In genomic region chr6:157022022-157022740, GRCh38 we compare ENCODE assay signal across 8 cellular contexts.
DNase-seq lines count a peak whose midpoint lies in the region; TF ChIP-seq lines count a peak whose summit lies in the region.

No MANE protein-coding gene starts in this region.

- H3K9me2 ChIP-seq in SK-N-SH: no peaks in the 10 kb centered on the region

- H3K27me3 ChIP-seq in SK-N-SH (ENCODE audit: insufficient read depth) (no peaks in the 10 kb centered on the region), suprapubic skin (no peaks in the 10 kb centered on the region)

- H4K20me1 ChIP-seq in SK-N-SH (ENCODE audit: insufficient read depth): peaks cover 8% of the 10 kb centered on the region; the same call in 1 of the 2 replicates

- no peak for TF ChIP-seq RAD21 in SK-N-SH (IDR thresholded peaks at IDR 0.05; ENCODE audit: low read length)

- WGBS in SK-N-SH (ENCODE audit: low lambda C conversion rate): 14% methylated on average over 14 of the region's 33 CpGs
- 3% methylated on average over 18 of the region's 33 CpGs for WGBS in suprapubic skin

- H3K36me3 ChIP-seq in SK-N-SH (replicated peaks in 1 of 2; ENCODE audit: control insufficient read depth in 1 of 2, insufficient read depth in 2 of 2, low read length in 1 of 2): peaks cover 0 to 16% of the 10 kb centered on the region in 2 experiments
- H3K36me3 ChIP-seq in suprapubic skin: no peaks in the 10 kb centered on the region

- H3K36me3 Mint-ChIP-seq in activated naive CD4-positive, alpha-beta T cell treated with anti-CD3 and anti-CD28 coated beads, Interleukin-2, amount 50 U/mL, for 24 hours: no peaks in the 10 kb centered on the region

- no peaks in the 10 kb centered on the region; the same call in 1 of the 2 replicates for H3K9me3 ChIP-seq in SK-N-SH
- H3K9me3 ChIP-seq in suprapubic skin: peaks cover 9% of the 10 kb centered on the region

- H3K27ac Mint-ChIP-seq in activated naive CD4-positive, alpha-beta T cell treated with anti-CD3 and anti-CD28 coated beads, Interleukin-2, amount 50 U/mL, for 24 hours: peak overlapping the region; percentile 99

- peak overlapping the region; percentile 74 for H2AFZ ChIP-seq in SK-N-SH (ENCODE audit: low read depth)

- H3K27me3 Mint-ChIP-seq in activated naive CD4-positive, alpha-beta T cell treated with anti-CD3 and anti-CD28 coated beads, Interleukin-2, amount 50 U/mL, for 24 hours: no peaks in the 10 kb centered on the region

- peak overlapping the region; percentile 99 for H3K9ac ChIP-seq in SK-N-SH

- H3K4me2 ChIP-seq in SK-N-SH: peak overlapping the region; percentile 98

- TF ChIP-seq EP300 in SK-N-SH (IDR thresholded peaks at IDR 0.05; ENCODE audit: borderline replicate concordance in 1 of 2, low read depth in 1 of 2, low read length in 1 of 2): no peak
- TF ChIP-seq EP300 in suprapubic skin (IDR thresholded peaks at IDR 0.05): no peak

- H3F3A ChIP-seq in SK-N-SH (replicated peaks; ENCODE audit: insufficient read depth): peaks cover 27% of the 10 kb centered on the region

- H3K4me1 ChIP-seq in SK-N-SH (ENCODE audit: control insufficient read depth in 1 of 2, insufficient read depth in 2 of 2, low read depth in 1 of 2, low read length in 1 of 2): peaks cover 5 to 16% of the 10 kb centered on the region in 2 experiments
- peaks cover 42% of the 10 kb centered on the region for H3K4me1 ChIP-seq in suprapubic skin

- TF ChIP-seq POLR2A in suprapubic skin (IDR thresholded peaks at IDR 0.05): no peak

- CTCF ChIA-PET in SK-N-SH (lab: Yijun Ruan, JAX): interaction anchor here (0.7 to 1.8 kb wide), 6 partner anchors 12 to 163 kb away, joined by 3 to 7 read pairs (median 3); no protein-coding TSS in a partner anchor

- peaks cover 82% of the 10 kb centered on the region for H3K79me2 ChIP-seq in SK-N-SH (ENCODE audit: insufficient read depth)

- peak; percentile 55 for DNase-seq in GF-D8 (lab: John Stamatoyannopoulos, UW)
- DNase-seq in HFF-Myc (ENCODE audit: extremely low read depth, low read depth): peak; percentile 65
- DNase-seq in NAMALWA (ENCODE audit: low spot score): peak; percentile 86
- peak; percentile 97 for DNase-seq in SK-N-SH
- DNase-seq in germinal center (ENCODE audit: low spot score): peak; percentile 96
- DNase-seq in nucleus accumbens (lab: John Stamatoyannopoulos, UW): peak in 55 of 56 donors; percentile 58 to 94 (median 88)
- DNase-seq in suprapubic skin (ENCODE audit: low spot score in 2 of 2): peak; percentile 91 to 95

- no peaks in the 10 kb centered on the region for H3K9me3 Mint-ChIP-seq in activated naive CD4-positive, alpha-beta T cell treated with anti-CD3 and anti-CD28 coated beads, Interleukin-2, amount 50 U/mL, for 24 hours

- TF ChIP-seq CTCF in HFF-Myc (IDR thresholded peaks at IDR 0.05; ENCODE audit: low read depth, low read length, missing control alignments) (no peak), SK-N-SH (IDR thresholded peaks at IDR 0.05) (no peak), suprapubic skin (IDR thresholded peaks at IDR 0.05) (no peak)

- H3K4me3 Mint-ChIP-seq in activated naive CD4-positive, alpha-beta T cell treated with anti-CD3 and anti-CD28 coated beads, Interleukin-2, amount 50 U/mL, for 24 hours: peak overlapping the region; percentile 95

- H3K4me3 ChIP-seq in HFF-Myc (replicated peaks; ENCODE audit: low read depth, low read length): peak overlapping the region; percentile 63
- H3K4me3 ChIP-seq in SK-N-SH (ENCODE audit: low read depth in 2 of 2, low read length in 1 of 2): peak overlapping the region; percentile 76 to 80
- peak overlapping the region; percentile 78 for H3K4me3 ChIP-seq in suprapubic skin

- peaks cover 76% of the 10 kb centered on the region for H3K4me1 Mint-ChIP-seq in activated naive CD4-positive, alpha-beta T cell treated with anti-CD3 and anti-CD28 coated beads, Interleukin-2, amount 50 U/mL, for 24 hours

- peak overlapping the region; percentile 98 for H3K27ac ChIP-seq in SK-N-SH (ENCODE audit: low read depth in 2 of 2, low read length in 1 of 2)
- peak overlapping the region; percentile 99 for H3K27ac ChIP-seq in suprapubic skin

- POLR2A ChIA-PET in SK-N-SH (lab: Yijun Ruan, JAX): no interaction called here

TF ChIP-seq in SK-N-SH, 30 proteins besides CTCF, POLR2A, EP300 and RAD21:
- no peak for TF ChIP-seq ELF1 (IDR thresholded peaks at IDR 0.05)
- no peak for TF ChIP-seq YY1 (IDR thresholded peaks at IDR 0.05; ENCODE audit: low read depth)
- TF ChIP-seq MAX (IDR thresholded peaks at IDR 0.05; ENCODE audit: low read depth): peak; percentile 45; the same call in 1 of the 2 replicates
- TF ChIP-seq MEF2A (IDR thresholded peaks at IDR 0.05; ENCODE audit: borderline replicate concordance, low read depth): no peak
- TF ChIP-seq TAF1 (IDR thresholded peaks at IDR 0.05; ENCODE audit: borderline replicate concordance, low read depth, low read length): peak; percentile 55; the same call in 1 of the 2 replicates
- TF ChIP-seq NFIC (IDR thresholded peaks at IDR 0.05; ENCODE audit: borderline replicate concordance): no peak
- no peak for TF ChIP-seq REST (IDR thresholded peaks at IDR 0.05; ENCODE audit: low read depth, low read length)
- peak; percentile 17; the same call in 1 of the 2 replicates for TF ChIP-seq NRF1 (IDR thresholded peaks at IDR 0.05; ENCODE audit: low read depth, low read length)
- no peak for TF ChIP-seq FOXJ3 (CRISPR knock-in tag; IDR thresholded peaks at IDR 0.05)

Comparison
In these comparisons a context has a peak if more than half of its experiments do, and no peak if none do; other contexts are left out.
1. Peak in every context shown above with its lines: DNase-seq, H3K4me3 ChIP-seq and H3K27ac ChIP-seq.